1 cellular context compared by ENCODE assay signal in the genomic region with DNA sequence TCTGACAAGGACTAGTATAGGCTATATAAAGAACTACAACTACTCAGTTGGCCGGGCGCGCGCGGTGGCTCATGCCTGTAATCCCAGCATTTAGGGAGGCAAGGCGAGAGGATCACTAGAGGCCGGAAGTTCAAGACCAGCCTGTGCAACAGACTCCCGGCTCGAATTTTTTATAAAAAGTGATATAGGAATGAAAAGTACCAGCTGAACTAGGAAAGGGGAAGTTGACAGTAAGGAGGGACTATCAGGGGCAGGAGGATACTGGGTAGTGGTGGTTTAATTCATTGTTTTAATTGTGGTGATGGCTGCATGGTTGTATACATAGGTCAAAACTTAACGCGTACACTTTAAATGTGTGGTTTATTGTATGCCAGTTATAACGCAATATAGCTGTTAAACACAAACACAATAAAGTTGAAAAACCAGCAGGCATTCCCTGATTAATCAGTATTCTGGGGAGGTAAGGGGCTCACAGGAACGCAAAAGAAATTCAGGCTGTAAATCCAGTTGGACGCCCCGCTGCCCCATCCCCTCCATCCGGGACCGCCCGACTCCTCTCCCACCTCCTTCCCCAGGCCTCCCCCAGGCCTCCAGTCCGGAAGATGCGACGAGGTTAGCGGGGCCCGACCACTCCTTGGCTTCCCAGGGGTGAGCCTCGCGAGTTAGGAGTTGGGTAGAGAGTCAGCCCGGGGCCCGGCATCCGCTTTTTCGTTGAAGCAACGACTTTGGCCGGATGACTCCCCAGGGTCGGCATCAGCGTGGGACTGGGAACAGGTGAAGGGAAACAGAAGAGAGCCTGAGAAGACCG.
TF ChIP-seq lines count a peak whose summit lies in the region.

No MANE protein-coding gene starts in this region.

TF ChIP-seq in HepG2, 621 proteins besides CTCF, POLR2A, EP300 and RAD21 (continued from another document and continues in another):
- TF ChIP-seq SCMH1 (CRISPR knock-in tag; IDR thresholded peaks at IDR 0.05; ENCODE audit: borderline replicate concordance) (no peak), THAP8 (CRISPR knock-in tag; IDR thresholded peaks at IDR 0.05; ENCODE audit: borderline replicate concordance) (no peak), ELF4 (CRISPR knock-in tag; IDR thresholded peaks at IDR 0.05; ENCODE audit: borderline replicate concordance) (no peak; the same call in 1 of the 2 replicates), NFYB (CRISPR knock-in tag; IDR thresholded peaks at IDR 0.05) (no peak; the same call in 1 of the 2 replicates), HMGA1 (CRISPR knock-in tag; conservative IDR thresholded peaks at IDR 0.05) (no peak), BORCS8-MEF2B (CRISPR knock-in tag; IDR thresholded peaks at IDR 0.05) (0 out of 2 replicates have a peak, but pooled peaks have one; percentile 4), ZNF383 (CRISPR knock-in tag; IDR thresholded peaks at IDR 0.05; ENCODE audit: borderline replicate concordance) (no peak), AGO2 (optimal IDR thresholded peaks at IDR 0.05; ENCODE audit: low read depth, low read length) (no peak), TGIF2 (CRISPR knock-in tag; IDR thresholded peaks at IDR 0.05) (peak; percentile 20; the same call in 1 of the 2 replicates), POLR2G (IDR thresholded peaks at IDR 0.05; ENCODE audit: low read depth, low read length) (peak; percentile 87), ETV5 (CRISPR knock-in tag; IDR thresholded peaks at IDR 0.05; ENCODE audit: borderline replicate concordance) (peak; percentile 63), ETV6 (CRISPR knock-in tag; conservative IDR thresholded peaks at IDR 0.05) (no peak), CENPX (CRISPR knock-in tag; IDR thresholded peaks at IDR 0.05) (no peak), PBX2 (CRISPR knock-in tag; IDR thresholded peaks at IDR 0.05) (no peak), PTBP1 (IDR thresholded peaks at IDR 0.05; ENCODE audit: low read depth, low read length, poor library complexity, severe bottlenecking) (no peak), NBN (conservative IDR thresholded peaks at IDR 0.05) (no peak), NFATC3 (CRISPR knock-in tag; IDR thresholded peaks at IDR 0.05) (peak; percentile 91; the same call in 1 of the 2 replicates), ZNF282 (IDR thresholded peaks at IDR 0.05; ENCODE audit: partially characterized antibody) (no peak), ZNF570 (CRISPR knock-in tag; IDR thresholded peaks at IDR 0.05; ENCODE audit: borderline replicate concordance) (no peak), ZBTB21 (CRISPR knock-in tag; IDR thresholded peaks at IDR 0.05) (no peak), ZNF558 (CRISPR knock-in tag; IDR thresholded peaks at IDR 0.05; ENCODE audit: borderline replicate concordance) (no peak), ZNF296 (CRISPR knock-in tag; conservative IDR thresholded peaks at IDR 0.05) (0 out of 2 replicates have a peak, but pooled peaks have one; percentile 38), ZNF205 (CRISPR knock-in tag; IDR thresholded peaks at IDR 0.05) (peak; percentile 0; the same call in 1 of the 2 replicates), FOXA3 (CRISPR knock-in tag; IDR thresholded peaks at IDR 0.05) (no peak), ZNF3 (CRISPR knock-in tag; IDR thresholded peaks at IDR 0.05) (no peak), RBFOX2 (IDR thresholded peaks at IDR 0.05; ENCODE audit: low read depth, low read length) (no peak), NFE2L1 (CRISPR knock-in tag; IDR thresholded peaks at IDR 0.05; ENCODE audit: borderline replicate concordance) (no peak; the same call in 1 of the 2 replicates), MED1 (CRISPR knock-in tag; IDR thresholded peaks at IDR 0.05) (no peak), PLRG1 (conservative IDR thresholded peaks at IDR 0.05) (no peak), ZSCAN12 (CRISPR knock-in tag; IDR thresholded peaks at IDR 0.05) (no peak), ZNF367 (CRISPR knock-in tag; IDR thresholded peaks at IDR 0.05; ENCODE audit: borderline replicate concordance) (no peak), ZNF280B (CRISPR knock-in tag; IDR thresholded peaks at IDR 0.05; ENCODE audit: borderline replicate concordance) (no peak; the same call in 1 of the 2 replicates), YY1 (IDR thresholded peaks at IDR 0.05; ENCODE audit: insufficient read depth, insufficient replicate concordance, low read depth, low read length) (no peak), GPBP1L1 (CRISPR knock-in tag; IDR thresholded peaks at IDR 0.05) (no peak), ZNF562 (CRISPR knock-in tag; IDR thresholded peaks at IDR 0.05; ENCODE audit: borderline replicate concordance) (no peak), GATA4 (IDR thresholded peaks at IDR 0.05; ENCODE audit: borderline replicate concordance, low read depth) (no peak), SP5 (CRISPR knock-in tag; IDR thresholded peaks at IDR 0.05; ENCODE audit: borderline replicate concordance, low read depth) (no peak), TOE1 (CRISPR knock-in tag; IDR thresholded peaks at IDR 0.05) (no peak), POLR2AphosphoS2 (IDR thresholded peaks at IDR 0.05; ENCODE audit: low read depth, low read length) (0 out of 2 replicates have a peak, but pooled peaks have one; percentile 34), KLF13 (CRISPR knock-in tag; IDR thresholded peaks at IDR 0.05) (no peak; the same call in 1 of the 2 replicates), EHMT2 (IDR thresholded peaks at IDR 0.05; ENCODE audit: borderline replicate concordance, low read depth, low read length) (no peak), MEF2D (CRISPR knock-in tag; IDR thresholded peaks at IDR 0.05) (peak; percentile 8; the same call in 1 of the 2 replicates), KAT8 (CRISPR knock-in tag; IDR thresholded peaks at IDR 0.05) (no peak), RARA (CRISPR knock-in tag; IDR thresholded peaks at IDR 0.05) (no peak)
- TF ChIP-seq, protein P1, sequence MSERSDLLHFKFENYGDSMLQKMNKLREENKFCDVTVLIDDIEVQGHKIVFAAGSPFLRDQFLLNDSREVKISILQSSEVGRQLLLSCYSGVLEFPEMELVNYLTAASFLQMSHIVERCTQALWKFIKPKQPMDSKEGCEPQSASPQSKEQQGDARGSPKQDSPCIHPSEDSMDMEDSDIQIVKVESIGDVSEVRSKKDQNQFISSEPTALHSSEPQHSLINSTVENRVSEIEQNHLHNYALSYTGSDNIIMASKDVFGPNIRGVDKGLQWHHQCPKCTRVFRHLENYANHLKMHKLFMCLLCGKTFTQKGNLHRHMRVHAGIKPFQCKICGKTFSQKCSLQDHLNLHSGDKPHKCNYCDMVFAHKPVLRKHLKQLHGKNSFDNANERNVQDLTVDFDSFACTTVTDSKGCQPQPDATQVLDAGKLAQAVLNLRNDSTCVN (CRISPR knock-in tag; IDR thresholded peaks at IDR 0.05; ENCODE audit: borderline replicate concordance), result no peak
- TF ChIP-seq, protein P2, sequence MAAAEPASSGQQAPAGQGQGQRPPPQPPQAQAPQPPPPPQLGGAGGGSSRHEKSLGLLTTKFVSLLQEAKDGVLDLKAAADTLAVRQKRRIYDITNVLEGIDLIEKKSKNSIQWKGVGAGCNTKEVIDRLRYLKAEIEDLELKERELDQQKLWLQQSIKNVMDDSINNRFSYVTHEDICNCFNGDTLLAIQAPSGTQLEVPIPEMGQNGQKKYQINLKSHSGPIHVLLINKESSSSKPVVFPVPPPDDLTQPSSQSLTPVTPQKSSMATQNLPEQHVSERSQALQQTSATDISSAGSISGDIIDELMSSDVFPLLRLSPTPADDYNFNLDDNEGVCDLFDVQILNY (CRISPR knock-in tag; conservative IDR thresholded peaks at IDR 0.05), result no peak
- TF ChIP-seq, protein P3, sequence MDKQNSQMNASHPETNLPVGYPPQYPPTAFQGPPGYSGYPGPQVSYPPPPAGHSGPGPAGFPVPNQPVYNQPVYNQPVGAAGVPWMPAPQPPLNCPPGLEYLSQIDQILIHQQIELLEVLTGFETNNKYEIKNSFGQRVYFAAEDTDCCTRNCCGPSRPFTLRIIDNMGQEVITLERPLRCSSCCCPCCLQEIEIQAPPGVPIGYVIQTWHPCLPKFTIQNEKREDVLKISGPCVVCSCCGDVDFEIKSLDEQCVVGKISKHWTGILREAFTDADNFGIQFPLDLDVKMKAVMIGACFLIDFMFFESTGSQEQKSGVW (CRISPR knock-in tag; IDR thresholded peaks at IDR 0.05; ENCODE audit: borderline replicate concordance), result no peak
- TF ChIP-seq, protein P4, sequence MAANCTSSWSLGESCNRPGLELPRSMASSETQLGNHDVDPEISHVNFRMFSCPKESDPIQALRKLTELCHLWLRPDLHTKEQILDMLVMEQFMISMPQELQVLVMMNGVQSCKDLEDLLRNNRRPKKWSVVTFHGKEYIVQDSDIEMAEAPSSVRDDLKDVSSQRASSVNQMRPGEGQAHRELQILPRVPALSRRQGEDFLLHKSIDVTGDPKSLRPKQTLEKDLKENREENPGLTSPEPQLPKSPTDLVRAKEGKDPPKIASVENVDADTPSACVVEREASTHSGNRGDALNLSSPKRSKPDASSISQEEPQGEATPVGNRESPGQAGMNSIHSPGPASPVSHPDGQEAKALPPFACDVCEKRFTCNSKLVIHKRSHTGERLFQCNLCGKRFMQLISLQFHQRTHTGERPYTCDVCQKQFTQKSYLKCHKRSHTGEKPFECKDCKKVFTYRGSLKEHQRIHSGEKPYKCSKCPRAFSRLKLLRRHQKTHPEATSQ (CRISPR knock-in tag; IDR thresholded peaks at IDR 0.05; ENCODE audit: borderline replicate concordance), result peak; percentile 83; the same call in 1 of the 2 replicates
- TF ChIP-seq, protein P5, sequence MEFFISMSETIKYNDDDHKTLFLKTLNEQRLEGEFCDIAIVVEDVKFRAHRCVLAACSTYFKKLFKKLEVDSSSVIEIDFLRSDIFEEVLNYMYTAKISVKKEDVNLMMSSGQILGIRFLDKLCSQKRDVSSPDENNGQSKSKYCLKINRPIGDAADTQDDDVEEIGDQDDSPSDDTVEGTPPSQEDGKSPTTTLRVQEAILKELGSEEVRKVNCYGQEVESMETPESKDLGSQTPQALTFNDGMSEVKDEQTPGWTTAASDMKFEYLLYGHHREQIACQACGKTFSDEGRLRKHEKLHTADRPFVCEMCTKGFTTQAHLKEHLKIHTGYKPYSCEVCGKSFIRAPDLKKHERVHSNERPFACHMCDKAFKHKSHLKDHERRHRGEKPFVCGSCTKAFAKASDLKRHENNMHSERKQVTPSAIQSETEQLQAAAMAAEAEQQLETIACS (CRISPR knock-in tag; IDR thresholded peaks at IDR 0.05), result no peak; the same call in 1 of the 2 replicates
- TF ChIP-seq, protein P6, sequence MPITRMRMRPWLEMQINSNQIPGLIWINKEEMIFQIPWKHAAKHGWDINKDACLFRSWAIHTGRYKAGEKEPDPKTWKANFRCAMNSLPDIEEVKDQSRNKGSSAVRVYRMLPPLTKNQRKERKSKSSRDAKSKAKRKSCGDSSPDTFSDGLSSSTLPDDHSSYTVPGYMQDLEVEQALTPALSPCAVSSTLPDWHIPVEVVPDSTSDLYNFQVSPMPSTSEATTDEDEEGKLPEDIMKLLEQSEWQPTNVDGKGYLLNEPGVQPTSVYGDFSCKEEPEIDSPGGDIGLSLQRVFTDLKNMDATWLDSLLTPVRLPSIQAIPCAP (CRISPR knock-in tag; IDR thresholded peaks at IDR 0.05; ENCODE audit: low read depth), result no peak
